ENCODE assay signal across 19 cellular contexts in genomic region chr1:47924649-47925048, GRCh38.
A peak's percentile ranks its signal among the peaks of the same experiment; 100 is the strongest.
DNase-seq lines count a peak whose midpoint lies in the region; ATAC-seq and TF ChIP-seq lines count a peak whose summit lies in the region.
"Had no signal": no experiment of that assay in that cellular context is flagged by ENCODE, and none has a peak within 500 bp of the region (broad histone marks: within the 10 kb centered on the region; RNA-seq: fewer than 3 reads in every experiment).

No MANE protein-coding gene starts in this region.

- no peak for TF ChIP-seq EP300 in ovary (IDR thresholded peaks at IDR 0.05)

- no peak overlapping the region for H3K23ac ChIP-seq in neuronal stem cell (ENCODE audit: low read depth, low read length, poor library complexity)

- H3K4me3 Mint-ChIP-seq in WTC11 = no peak overlapping the region
- H3K4me3 Mint-ChIP-seq: CD4-positive, alpha-beta T cell had no signal

- H3K36me3 Mint-ChIP-seq in WTC11 = no peaks in the 10 kb centered on the region

- WGBS in neuronal stem cell (ENCODE audit: extremely low coverage in 2 of 2, insufficient read length in 2 of 2, insufficient replicate concordance in 1 of 2), 2 donors = no CpG with 5 or more reads among the region's 3 CpGs
- 84 to 93% (median 86%) methylated on average over 3 of the region's 3 CpGs for WGBS in ovary, 3 donors

- no peak for TF ChIP-seq POLR2A in ovary (IDR thresholded peaks at IDR 0.05)

- H3K9ac ChIP-seq in neuronal stem cell (ENCODE audit: low read depth, low read length, poor library complexity) = no peak overlapping the region
- H3K9ac ChIP-seq: BLaER1 treated with 17β-estradiol and CSF1 and Interleukin-3, amounts not matched to agents 10 nM and 100 nM had no signal

- H3K9me3 Mint-ChIP-seq in WTC11 = no peaks in the 10 kb centered on the region
- H3K9me3 Mint-ChIP-seq: CD4-positive, alpha-beta T cell had no signal

- H3K27me3 Mint-ChIP-seq in WTC11 (ENCODE audit: low read depth) = no peaks in the 10 kb centered on the region

- intact Hi-C loops in ovary (cut with DNase I) = no loop called here

- H3K18ac ChIP-seq in neuronal stem cell (ENCODE audit: low read length) = peak overlapping the region; percentile 13

- H2AFZ ChIP-seq in neuronal stem cell (ENCODE audit: low read length) = no peak overlapping the region

- POLR2A ChIA-PET in WTC11 (lab: Charles Lee) = interaction anchor here (0.6 kb wide), 1 partner anchor 15 kb away, joined by 3 read pairs; no protein-coding TSS in a partner anchor

- TF ChIP-seq CTCF in WTC11 (IDR thresholded peaks at IDR 0.05) = no peak
- no peak for TF ChIP-seq CTCF in ovary (IDR thresholded peaks at IDR 0.05)

- no peak overlapping the region for H4K91ac ChIP-seq in neuronal stem cell (ENCODE audit: low read depth, low read length, poor library complexity)

- no peaks in the 10 kb centered on the region for H3K27me3 ChIP-seq in neuronal stem cell (ENCODE audit: control insufficient read depth in 3 of 3, insufficient read depth in 3 of 3, low read depth in 1 of 3, low read length in 3 of 3)
- H3K27me3 ChIP-seq in ovary = no peaks in the 10 kb centered on the region

- no peaks in the 10 kb centered on the region for H3K79me1 ChIP-seq in neuronal stem cell (ENCODE audit: low read depth, low read length)

- no peak overlapping the region for H3K14ac ChIP-seq in neuronal stem cell (ENCODE audit: low read length)

- no peak overlapping the region for H3K4me3 ChIP-seq in neuronal stem cell (ENCODE audit: low read length in 2 of 2)
- H3K4me3 ChIP-seq in ovary = no peak overlapping the region
- H3K4me3 ChIP-seq: BLaER1 treated with 17β-estradiol and CSF1 and Interleukin-3, amounts not matched to agents 10 nM and 100 nM; SK-N-MC had no signal

- H3K27ac Mint-ChIP-seq in WTC11 = no peak overlapping the region
- H3K27ac Mint-ChIP-seq: CD4-positive, alpha-beta T cell had no signal

- H3K9me3 ChIP-seq in neuronal stem cell (replicated peaks in 1 of 2; ENCODE audit: control insufficient read depth in 2 of 2, insufficient read depth in 1 of 2, low read depth in 1 of 2, low read length in 2 of 2) (no peaks in the 10 kb centered on the region), ovary (no peaks in the 10 kb centered on the region)
- H3K9me3 ChIP-seq: BLaER1 treated with 17β-estradiol and CSF1 and Interleukin-3, amounts not matched to agents 10 nM and 100 nM had no signal

- no peak overlapping the region for H3K4me2 ChIP-seq in neuronal stem cell (ENCODE audit: insufficient read depth, low read length, poor library complexity, severe bottlenecking)
- H3K4me2 ChIP-seq: BLaER1 treated with 17β-estradiol and CSF1 and Interleukin-3, amounts not matched to agents 10 nM and 100 nM had no signal

- H3K4me1 Mint-ChIP-seq in WTC11 = peaks cover 12% of the 10 kb centered on the region

- CTCF ChIA-PET in WTC11 (lab: Charles Lee) = interaction anchor here (0.6 kb wide), 1 partner anchor 586 kb away, joined by 3 read pairs; no protein-coding TSS in a partner anchor

- DNase-seq in HT1080 (ENCODE audit: low read depth) = peak; percentile 54
- no peak for DNase-seq in WTC11 (ENCODE audit: low spot score)
- DNase-seq in kidney glomerular epithelial cell (lab: John Stamatoyannopoulos, UW) = peak; percentile 23
- DNase-seq in neuronal stem cell (ENCODE audit: low spot score) = no peak
- DNase-seq in ovary = no peak
- DNase-seq: CD4-positive, alpha-beta T cell; DMS53; NCI-H1048; NCI-H1417; NCI-H1694; NCI-H2029 treated with DMSO at 0.1 percent for 48 hours; NCI-H526 treated with DMSO at 0.1 percent for 48 hours; SIG-M5 had no signal

- no peak overlapping the region for H2BK120ac ChIP-seq in neuronal stem cell (ENCODE audit: low read depth, low read length)

- peaks cover 0 to 2% of the 10 kb centered on the region in 2 donors for H3K4me1 ChIP-seq in neuronal stem cell (ENCODE audit: control insufficient read depth in 2 of 2, insufficient read depth in 1 of 2, low read depth in 1 of 2, low read length in 2 of 2)
- no peaks in the 10 kb centered on the region for H3K4me1 ChIP-seq in ovary (ENCODE audit: insufficient read depth)
- H3K4me1 ChIP-seq: BLaER1 treated with 17β-estradiol and CSF1 and Interleukin-3, amounts not matched to agents 10 nM and 100 nM had no signal

- peak; percentile 64 for ATAC-seq in WTC11
- ATAC-seq in GM19324 (IDR thresholded peaks at IDR 0.05; ENCODE audit: low FRiP score, unreplicated experiment) = no peak
- no peak for ATAC-seq in GM18867 (IDR thresholded peaks at IDR 0.05; ENCODE audit: unreplicated experiment)
- ATAC-seq: HCT116, Panc1 had no signal

- H2AK5ac ChIP-seq in neuronal stem cell (ENCODE audit: low read depth, low read length) = no peak overlapping the region

- H2BK15ac ChIP-seq in neuronal stem cell (ENCODE audit: low read length) = no peak overlapping the region

- H3K36me3 ChIP-seq in neuronal stem cell (replicated peaks in 1 of 2; ENCODE audit: control insufficient read depth in 2 of 2, insufficient read depth in 2 of 2, low read length in 2 of 2) (no peaks in the 10 kb centered on the region), ovary (no peaks in the 10 kb centered on the region)
- H3K36me3 ChIP-seq: BLaER1 treated with 17β-estradiol and CSF1 and Interleukin-3, amounts not matched to agents 10 nM and 100 nM had no signal

- H4K8ac ChIP-seq in neuronal stem cell (ENCODE audit: low read depth, low read length) = no peak overlapping the region

- no peak overlapping the region for H3K27ac ChIP-seq in neuronal stem cell (replicated peaks; ENCODE audit: low read length)
- H3K27ac ChIP-seq in ovary = no peak overlapping the region
- H3K27ac ChIP-seq: BLaER1 treated with 17β-estradiol and CSF1 and Interleukin-3, amounts not matched to agents 10 nM and 100 nM; SK-N-MC had no signal

- no peak overlapping the region for H2BK5ac ChIP-seq in neuronal stem cell (ENCODE audit: low read length)

- no peak overlapping the region for H2BK12ac ChIP-seq in neuronal stem cell (ENCODE audit: low read length)

- no peak overlapping the region for H3K4ac ChIP-seq in neuronal stem cell (ENCODE audit: low read length)

TF ChIP-seq in WTC11, 78 proteins besides CTCF, POLR2A, EP300 and RAD21:
- no peak for TF ChIP-seq PRDM15 (CRISPR knock-in tag; IDR thresholded peaks at IDR 0.05)
- no peak for TF ChIP-seq JUN (CRISPR knock-in tag; IDR thresholded peaks at IDR 0.05)
- TF ChIP-seq ATF3 (CRISPR knock-in tag; conservative IDR thresholded peaks at IDR 0.05) = no peak
- TF ChIP-seq ZBTB21 (CRISPR knock-in tag; IDR thresholded peaks at IDR 0.05; ENCODE audit: borderline replicate concordance) = no peak
- TF ChIP-seq TEAD1 (CRISPR knock-in tag; IDR thresholded peaks at IDR 0.05) = no peak
- no peak for TF ChIP-seq SMAD3 (CRISPR knock-in tag; IDR thresholded peaks at IDR 0.05; ENCODE audit: borderline replicate concordance)
- TF ChIP-seq ETV6 (CRISPR knock-in tag; IDR thresholded peaks at IDR 0.05) = no peak
- TF ChIP-seq NR1H2 (CRISPR knock-in tag; IDR thresholded peaks at IDR 0.05) = no peak
- no peak for TF ChIP-seq ATF1 (CRISPR knock-in tag; IDR thresholded peaks at IDR 0.05)
- no peak for TF ChIP-seq ATF6 (CRISPR knock-in tag; IDR thresholded peaks at IDR 0.05)
- no peak for TF ChIP-seq MXD4 (CRISPR knock-in tag; IDR thresholded peaks at IDR 0.05; ENCODE audit: borderline replicate concordance)
TF ChIP-seq in WTC11: peak in this region for 0.

Comparison
In these comparisons a context has a peak if more than half of its experiments do, and no peak if none do; other contexts are left out.
1. DNase-seq: peak in HT1080 (single experiment) and kidney glomerular epithelial cell (single experiment); none in WTC11 (single experiment), neuronal stem cell (single experiment) and ovary (0 of 5).